18 cellular contexts compared by ENCODE assay signal in the genomic region with DNA sequence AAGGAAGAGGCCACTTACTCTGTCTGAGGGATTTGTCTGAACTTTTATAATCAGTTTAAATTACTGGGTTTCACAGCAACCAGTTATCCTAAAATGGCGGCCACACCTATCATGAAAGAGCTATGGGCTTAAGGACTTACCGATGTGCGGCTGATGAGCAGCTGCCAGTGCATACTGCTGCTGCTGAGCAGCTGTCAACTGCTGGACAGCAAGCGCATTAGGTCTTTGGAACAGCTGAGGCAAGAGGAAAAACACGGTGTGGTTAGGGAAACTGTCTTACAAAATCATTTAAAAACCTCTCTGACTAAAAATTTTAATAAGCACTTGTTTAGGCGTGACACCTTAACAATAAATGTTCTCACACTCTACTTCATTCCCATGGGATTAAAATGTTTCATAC.
A peak's percentile ranks its signal among the peaks of the same experiment; 100 is the strongest.
DNase-seq lines count a peak whose midpoint lies in the region; ATAC-seq and TF ChIP-seq lines count a peak whose summit lies in the region.
"Had no signal": no experiment of that assay in that cellular context is flagged by ENCODE, and none has a peak within 500 bp of the region (broad histone marks: within the 10 kb centered on the region; RNA-seq: fewer than 3 reads in every experiment).

No MANE protein-coding gene starts in this region.

- H3K27ac ChIP-seq in brain microvascular endothelial cell = no peak overlapping the region
- H3K27ac ChIP-seq: HL-60, Peyer's patch had no signal

- H3K27me3 ChIP-seq in brain microvascular endothelial cell (replicated peaks) = no peaks in the 10 kb centered on the region
- H3K27me3 ChIP-seq: Peyer's patch had no signal

- H3K27me3 Mint-ChIP-seq in activated naive CD8-positive, alpha-beta T cell = no peaks in the 10 kb centered on the region
- no peaks in the 10 kb centered on the region for H3K27me3 Mint-ChIP-seq in activated naive CD8-positive, alpha-beta T cell treated with anti-CD3 and anti-CD28 coated beads for 36 hours
- H3K27me3 Mint-ChIP-seq in T-helper 17 cell = no peaks in the 10 kb centered on the region
- H3K27me3 Mint-ChIP-seq in nephron progenitor cell (ENCODE audit: low read depth, poor library complexity) = no peaks in the 10 kb centered on the region
- H3K27me3 Mint-ChIP-seq in type B pancreatic cell = no peaks in the 10 kb centered on the region

- ATAC-seq in T-helper 17 cell = no peak

- TF ChIP-seq CTCF in nephron progenitor cell (IDR thresholded peaks at IDR 0.05) = no peak
- no peak for TF ChIP-seq CTCF in type B pancreatic cell (conservative IDR thresholded peaks at IDR 0.05)
- TF ChIP-seq CTCF in brain microvascular endothelial cell (IDR thresholded peaks at IDR 0.05; ENCODE audit: low read depth, low read length, missing control alignments) = no peak

- H3K27ac Mint-ChIP-seq in activated naive CD8-positive, alpha-beta T cell = peak overlapping the region; percentile 38
- no peak overlapping the region for H3K27ac Mint-ChIP-seq in activated naive CD8-positive, alpha-beta T cell treated with anti-CD3 and anti-CD28 coated beads for 36 hours
- H3K27ac Mint-ChIP-seq in T-helper 17 cell (peak overlapping the region; percentile 37), nephron progenitor cell (peak overlapping the region; percentile 1), type B pancreatic cell (peak overlapping the region; percentile 14)

- peaks cover 28% of the 10 kb centered on the region for H3K36me3 ChIP-seq in brain microvascular endothelial cell (replicated peaks)

- no peaks in the 10 kb centered on the region for H3K9me3 ChIP-seq in T-helper 17 cell (ENCODE audit: control insufficient read depth, low read length, poor library complexity, severe bottlenecking)
- H3K9me3 ChIP-seq: Peyer's patch had no signal

- H3K4me3 Mint-ChIP-seq in activated naive CD8-positive, alpha-beta T cell = no peak overlapping the region
- H3K4me3 Mint-ChIP-seq in activated naive CD8-positive, alpha-beta T cell treated with anti-CD3 and anti-CD28 coated beads for 36 hours = no peak overlapping the region
- H3K4me3 Mint-ChIP-seq in T-helper 17 cell (no peak overlapping the region), nephron progenitor cell (no peak overlapping the region), type B pancreatic cell (no peak overlapping the region)

- H3K4me3 ChIP-seq in brain microvascular endothelial cell (ENCODE audit: low read depth, low read length) = no peak overlapping the region
- H3K4me3 ChIP-seq: Peyer's patch had no signal

- H3K4me1 Mint-ChIP-seq in activated naive CD8-positive, alpha-beta T cell (ENCODE audit: low read depth) = peaks cover 65% of the 10 kb centered on the region
- peaks cover 58% of the 10 kb centered on the region for H3K4me1 Mint-ChIP-seq in activated naive CD8-positive, alpha-beta T cell treated with anti-CD3 and anti-CD28 coated beads for 36 hours
- H3K4me1 Mint-ChIP-seq in T-helper 17 cell = peaks cover 32% of the 10 kb centered on the region
- H3K4me1 Mint-ChIP-seq in nephron progenitor cell = peaks cover 17% of the 10 kb centered on the region
- H3K4me1 Mint-ChIP-seq in type B pancreatic cell (ENCODE audit: unreplicated experiment) = peaks cover 37% of the 10 kb centered on the region

- no peak for DNase-seq in activated naive CD8-positive, alpha-beta T cell treated with anti-CD3 and anti-CD28 coated beads for 36 hours
- no peak for DNase-seq in T-helper 17 cell
- no peak for DNase-seq in nephron progenitor cell
- DNase-seq in type B pancreatic cell (ENCODE audit: extremely low spot score, unreplicated experiment) = no peak
- DNase-seq in HPDE6-E6E7 (ENCODE audit: extremely low spot score) = no peak
- no peak for DNase-seq in brain microvascular endothelial cell
- no peak for DNase-seq in NCI-H1930 (lab: John Stamatoyannopoulos, UW)
- DNase-seq: AML-193, GF-D8, KBM-7, NCI-H1048, NCI-H146, NCI-H446 treated with DMSO at 0.1 percent for 48 hours, NCI-H774, Peyer's patch, SHP77 had no signal

- H3K36me3 Mint-ChIP-seq in activated naive CD8-positive, alpha-beta T cell = peaks cover 11% of the 10 kb centered on the region
- peaks cover 51% of the 10 kb centered on the region for H3K36me3 Mint-ChIP-seq in activated naive CD8-positive, alpha-beta T cell treated with anti-CD3 and anti-CD28 coated beads for 36 hours
- H3K36me3 Mint-ChIP-seq in T-helper 17 cell (ENCODE audit: low read depth) (peaks cover 10% of the 10 kb centered on the region), nephron progenitor cell (ENCODE audit: low read depth) (peaks cover 67% of the 10 kb centered on the region), type B pancreatic cell (peaks cover 56% of the 10 kb centered on the region)

- in situ Hi-C loops in brain microvascular endothelial cell (cut with HindIII; ENCODE audit: low pct_ligation_motif_present, low sequenced_read_pairs) = no loop called here

- H3K9me3 Mint-ChIP-seq in activated naive CD8-positive, alpha-beta T cell (ENCODE audit: low read depth) = no peaks in the 10 kb centered on the region
- no peaks in the 10 kb centered on the region for H3K9me3 Mint-ChIP-seq in activated naive CD8-positive, alpha-beta T cell treated with anti-CD3 and anti-CD28 coated beads for 36 hours
- H3K9me3 Mint-ChIP-seq in nephron progenitor cell (no peaks in the 10 kb centered on the region), type B pancreatic cell (no peaks in the 10 kb centered on the region)
